30 cellular contexts compared by ENCODE assay signal in genomic region chr3:9965200-9965875, GRCh38.
"Had no signal": no experiment of that assay in that cellular context is flagged by ENCODE, and none has a peak within 500 bp of the region (broad histone marks: within the 10 kb centered on the region; RNA-seq: fewer than 3 reads in every experiment).

No MANE protein-coding gene starts in this region.

- H3K27me3 ChIP-seq: cardiac muscle cell had no signal

- ATAC-seq: activated CD4-positive, alpha-beta T cell treated with anti-CD3 and anti-CD28 coated beads for 36 hours; activated CD4-positive, CD25-positive, alpha-beta regulatory T cell treated with anti-CD3 and anti-CD28 coated beads, Interleukin-2, amount 50 U/mL, for 24 hours; activated CD8-positive, alpha-beta memory T cell treated with anti-CD3 and anti-CD28 coated beads, Interleukin-2, amount 10 ng/mL, durations not matched to agents 7 days and 5 days; activated CD8-positive, alpha-beta T cell treated with anti-CD3 and anti-CD28 coated beads, Interleukin-2, amount 10 ng/mL, durations not matched to agents 7 days and 5 days; activated naive CD8-positive, alpha-beta T cell treated with anti-CD3 and anti-CD28 coated beads, Interleukin-2, amount 50 U/mL, for 24 hours; WTC11 had no signal

- DNase-seq: activated CD4-positive, alpha-beta memory T cell treated with anti-CD3 and anti-CD28 coated beads, Interleukin-2, amount 10 ng/mL, durations not matched to agents 7 days and 5 days; activated CD4-positive, alpha-beta T cell treated with anti-CD3 and anti-CD28 coated beads for 1 hour; activated CD4-positive, alpha-beta T cell treated with anti-CD3 and anti-CD28 coated beads for 36 hours; activated CD4-positive, alpha-beta T cell treated with anti-CD3 and anti-CD28 coated beads for 48 hours; activated CD4-positive, alpha-beta T cell treated with anti-CD3 and anti-CD28 coated beads, Interleukin-2, amount 10 ng/mL, durations not matched to agents 7 days and 5 days; activated CD4-positive, alpha-beta T cell treated with anti-CD3 and anti-CD28 coated beads, Interleukin-2, amount 50 U/mL, for 48 hours; activated CD4-positive, CD25-positive, alpha-beta regulatory T cell; activated CD8-positive, alpha-beta memory T cell treated with anti-CD3 and anti-CD28 coated beads for 24 hours; activated CD8-positive, alpha-beta memory T cell treated with anti-CD3 and anti-CD28 coated beads, Interleukin-2, amount 10 ng/mL, durations not matched to agents 7 days and 5 days; activated CD8-positive, alpha-beta memory T cell treated with anti-CD3 and anti-CD28 coated beads, Interleukin-2, amount 50 U/mL, for 48 hours; activated CD8-positive, alpha-beta T cell treated with anti-CD3 and anti-CD28 coated beads, Interleukin-2, amount 10 ng/mL, durations not matched to agents 7 days and 5 days; activated gamma-delta T cell; activated naive CD4-positive, alpha-beta T cell treated with anti-CD3 and anti-CD28 coated beads, Interleukin-2, amount 10 ng/mL, durations not matched to agents 7 days and 5 days; activated naive CD4-positive, alpha-beta T cell treated with Interleukin-2 at 50 U/mL for 16 hours; activated naive CD8-positive, alpha-beta T cell treated with anti-CD3 and anti-CD28 coated beads, Interleukin-2, amount 10 ng/mL, durations not matched to agents 7 days and 5 days; activated naive CD8-positive, alpha-beta T cell treated with anti-CD3 and anti-CD28 coated beads, Interleukin-2, amount 50 U/mL, for 24 hours; activated T-cell treated with anti-CD3 and anti-CD28 coated beads, Interleukin-2, amount 50 U/mL, for 24 hours; activated T-cell treated with anti-CD3 and anti-CD28 coated beads, Interleukin-2, amount 50 U/mL, for 48 hours; amniotic stem cell; caudate nucleus; cerebellar nuclear complex; T-helper 1 cell; T-helper 2 cell; T-helper 9 cell; WERI-Rb-1 had no signal

- H3K4me3 ChIP-seq: cardiac muscle cell had no signal

- H3K27ac ChIP-seq: cardiac muscle cell, WERI-Rb-1 had no signal

- FAIRE-seq: bronchial epithelial cell, TTC549 had no signal
